19 cellular contexts compared by ENCODE assay signal in genomic region chr3:45397754-45398153, GRCh38.
"Had no signal": no experiment of that assay in that cellular context is flagged by ENCODE, and none has a peak within 500 bp of the region (broad histone marks: within the 10 kb centered on the region; RNA-seq: fewer than 3 reads in every experiment).

No MANE protein-coding gene starts in this region.

- H3K27ac ChIP-seq: RWPE1 had no signal

- H3K9me2 ChIP-seq: SK-N-SH had no signal

- H3K4me2 ChIP-seq: SK-N-SH had no signal

- H3K4me3 ChIP-seq: MG63 had no signal

- DNase-seq: KBM-7, MG63, NCI-H1092, NCI-H1436, NCI-H187, NCI-H2029, NCI-H2081 treated with DMSO at 0.1 percent for 48 hours, NCI-H2171, NCI-H226, NCI-H446, NCI-H510A, NCI-H524 treated with DMSO at 0.1 percent for 48 hours, NCI-H69, NCI-H774, SHP77, SK-N-SH, SW 1271 had no signal

- H3K9ac ChIP-seq: SK-N-SH had no signal

- H3K9me3 ChIP-seq: MG63, SK-N-SH had no signal

- ATAC-seq: Panc1 had no signal

- H3K27me3 ChIP-seq: MG63 had no signal
